Comparison of ENCODE assay signal across 8 cellular contexts in the genomic region with DNA sequence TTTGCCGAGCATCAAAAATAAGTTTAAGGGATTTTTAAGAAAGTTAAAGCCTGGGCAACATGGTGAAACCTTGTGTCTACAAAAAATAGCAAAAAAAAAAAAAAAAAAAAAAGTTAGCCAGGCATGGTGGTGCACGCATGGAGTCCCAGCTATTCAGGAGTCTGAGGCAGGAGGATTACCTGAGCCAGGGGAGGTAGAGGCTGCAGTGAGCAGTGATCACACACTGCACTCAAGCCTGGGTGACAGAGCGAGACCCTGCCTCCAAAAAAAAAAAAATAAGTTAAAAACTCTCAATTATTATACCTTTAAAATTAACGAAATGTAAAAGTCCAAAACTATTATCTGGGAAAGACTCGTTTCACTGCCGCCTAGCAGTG. TPM values are rescaled to one million over a fixed set of nuclear protein-coding genes. Genes with fewer than 3 reads are reported as not detected.
DNase-seq lines count a peak whose midpoint lies in the region; ATAC-seq lines count a peak whose summit lies in the region.

No MANE protein-coding gene starts in this region.

- H3K36me3 Mint-ChIP-seq in T-helper 1 cell treated with Interleukin-12 subunit alpha and Interleukin-12 subunit beta and Interleukin-4 antibody, amounts not matched to agents 30 μg/mL and 1 μg/mL, for 36 hours (ENCODE audit: low read depth), result peaks cover 11% of the 10 kb centered on the region
- peaks cover 56% of the 10 kb centered on the region for H3K36me3 Mint-ChIP-seq in activated T-helper 17 cell treated with anti-CD3 and anti-CD28 coated beads, Interleukin-2, amount 50 U/mL, for 72 hours (ENCODE audit: low read depth)
- peaks cover 0 to 6% (median 4%) of the 10 kb centered on the region in 3 donors for H3K36me3 Mint-ChIP-seq in immature natural killer cell

- H3K27me3 Mint-ChIP-seq in T-helper 1 cell treated with Interleukin-12 subunit alpha and Interleukin-12 subunit beta and Interleukin-4 antibody, amounts not matched to agents 30 μg/mL and 1 μg/mL, for 36 hours (ENCODE audit: low read depth), result no peaks in the 10 kb centered on the region
- H3K27me3 Mint-ChIP-seq in activated T-helper 17 cell treated with anti-CD3 and anti-CD28 coated beads, Interleukin-2, amount 50 U/mL, for 72 hours, result no peaks in the 10 kb centered on the region
- H3K27me3 Mint-ChIP-seq in immature natural killer cell (ENCODE audit: low read depth in 3 of 3), result peaks cover 3% of the 10 kb centered on the region in 3 donors

- peaks cover 53% of the 10 kb centered on the region for H3K4me1 Mint-ChIP-seq in T-helper 1 cell treated with Interleukin-12 subunit alpha and Interleukin-12 subunit beta and Interleukin-4 antibody, amounts not matched to agents 30 μg/mL and 1 μg/mL, for 36 hours (ENCODE audit: low read depth)
- H3K4me1 Mint-ChIP-seq in activated T-helper 17 cell treated with anti-CD3 and anti-CD28 coated beads, Interleukin-2, amount 50 U/mL, for 72 hours, result peaks cover 26% of the 10 kb centered on the region
- peaks cover 63 to 65% of the 10 kb centered on the region in 2 donors for H3K4me1 Mint-ChIP-seq in immature natural killer cell

- H3K27ac Mint-ChIP-seq in T-helper 1 cell treated with Interleukin-12 subunit alpha and Interleukin-12 subunit beta and Interleukin-4 antibody, amounts not matched to agents 30 μg/mL and 1 μg/mL, for 36 hours, result peak overlapping the region; percentile 91
- peak overlapping the region; percentile 92 for H3K27ac Mint-ChIP-seq in activated T-helper 17 cell treated with anti-CD3 and anti-CD28 coated beads, Interleukin-2, amount 50 U/mL, for 72 hours
- peak overlapping the region; percentile 87 to 97 (median 92) for H3K27ac Mint-ChIP-seq in immature natural killer cell

- peak overlapping the region; percentile 76 to 77 for H3K9ac ChIP-seq in stomach smooth muscle (ENCODE audit: low read length in 2 of 2)

- no peak for ATAC-seq in activated T-helper 17 cell treated with anti-CD3 and anti-CD28 coated beads, Interleukin-2, amount 50 U/mL, for 72 hours (replicated peaks)
- ATAC-seq in GM19455 (IDR thresholded peaks at IDR 0.05; ENCODE audit: unreplicated experiment), result no peak
- no peak for ATAC-seq in HG03342 (IDR thresholded peaks at IDR 0.05; ENCODE audit: unreplicated experiment)

- H3K4me3 Mint-ChIP-seq in T-helper 1 cell treated with Interleukin-12 subunit alpha and Interleukin-12 subunit beta and Interleukin-4 antibody, amounts not matched to agents 30 μg/mL and 1 μg/mL, for 36 hours, result peak overlapping the region; percentile 93
- H3K4me3 Mint-ChIP-seq in activated T-helper 17 cell treated with anti-CD3 and anti-CD28 coated beads, Interleukin-2, amount 50 U/mL, for 72 hours, result peak overlapping the region; percentile 85
- H3K4me3 Mint-ChIP-seq in immature natural killer cell, result peak overlapping the region; percentile 90 to 97 (median 94)

- DNase-seq in T-helper 1 cell (no peak), immature natural killer cell (no peak), pons (ENCODE audit: low spot score) (no peak)

- H3K27ac ChIP-seq in stomach smooth muscle (ENCODE audit: low read length), result peak overlapping the region; percentile 75

- peaks cover 19% of the 10 kb centered on the region for H3K4me1 ChIP-seq in stomach smooth muscle (ENCODE audit: control insufficient read depth, insufficient read depth, low read length)

- H3K36me3 ChIP-seq in stomach smooth muscle (ENCODE audit: control insufficient read depth in 2 of 2, insufficient read depth in 2 of 2, low read length in 2 of 2), result no peaks in the 10 kb centered on the region

- no peaks in the 10 kb centered on the region for H3K9me3 Mint-ChIP-seq in T-helper 1 cell treated with Interleukin-12 subunit alpha and Interleukin-12 subunit beta and Interleukin-4 antibody, amounts not matched to agents 30 μg/mL and 1 μg/mL, for 36 hours
- H3K9me3 Mint-ChIP-seq in activated T-helper 17 cell treated with anti-CD3 and anti-CD28 coated beads, Interleukin-2, amount 50 U/mL, for 72 hours, result no peaks in the 10 kb centered on the region
- H3K9me3 Mint-ChIP-seq in immature natural killer cell, result no peaks in the 10 kb centered on the region

- peak overlapping the region; percentile 78 to 86 for H3K4me3 ChIP-seq in stomach smooth muscle (ENCODE audit: low read length in 2 of 2)

- no peaks in the 10 kb centered on the region for H3K9me3 ChIP-seq in stomach smooth muscle (ENCODE audit: control insufficient read depth in 2 of 2, low read length in 2 of 2)

- no peaks in the 10 kb centered on the region for H3K27me3 ChIP-seq in stomach smooth muscle (ENCODE audit: control insufficient read depth in 1 of 2, insufficient read depth in 2 of 2, low read length in 2 of 2)

RNA-seq across cellular contexts. Expression of a gene that starts 1.2 kb away (rescaled TPM):
- 10 to 100 TPM; 55.1 to 68.0 TPM for total RNA-seq in activated T-helper 17 cell treated with anti-CD3 and anti-CD28 coated beads, Interleukin-2, amount 50 U/mL, for 72 hours
- polyA plus RNA-seq in immature natural killer cell, result 10 to 100 TPM; 63.8 to 88.2 (median 75.8) TPM

RNA-seq across cellular contexts. Expression of a gene that starts 35.0 kb away (rescaled TPM):
- 10 to 100 TPM; 15.0 to 22.7 TPM for total RNA-seq in activated T-helper 17 cell treated with anti-CD3 and anti-CD28 coated beads, Interleukin-2, amount 50 U/mL, for 72 hours
- polyA plus RNA-seq in immature natural killer cell, result 10 to 100 TPM in 1 of 3 donors, 1 to 10 TPM in 2; 6.0 to 12.6 (median 7.4) TPM
